In the genomic region with DNA sequence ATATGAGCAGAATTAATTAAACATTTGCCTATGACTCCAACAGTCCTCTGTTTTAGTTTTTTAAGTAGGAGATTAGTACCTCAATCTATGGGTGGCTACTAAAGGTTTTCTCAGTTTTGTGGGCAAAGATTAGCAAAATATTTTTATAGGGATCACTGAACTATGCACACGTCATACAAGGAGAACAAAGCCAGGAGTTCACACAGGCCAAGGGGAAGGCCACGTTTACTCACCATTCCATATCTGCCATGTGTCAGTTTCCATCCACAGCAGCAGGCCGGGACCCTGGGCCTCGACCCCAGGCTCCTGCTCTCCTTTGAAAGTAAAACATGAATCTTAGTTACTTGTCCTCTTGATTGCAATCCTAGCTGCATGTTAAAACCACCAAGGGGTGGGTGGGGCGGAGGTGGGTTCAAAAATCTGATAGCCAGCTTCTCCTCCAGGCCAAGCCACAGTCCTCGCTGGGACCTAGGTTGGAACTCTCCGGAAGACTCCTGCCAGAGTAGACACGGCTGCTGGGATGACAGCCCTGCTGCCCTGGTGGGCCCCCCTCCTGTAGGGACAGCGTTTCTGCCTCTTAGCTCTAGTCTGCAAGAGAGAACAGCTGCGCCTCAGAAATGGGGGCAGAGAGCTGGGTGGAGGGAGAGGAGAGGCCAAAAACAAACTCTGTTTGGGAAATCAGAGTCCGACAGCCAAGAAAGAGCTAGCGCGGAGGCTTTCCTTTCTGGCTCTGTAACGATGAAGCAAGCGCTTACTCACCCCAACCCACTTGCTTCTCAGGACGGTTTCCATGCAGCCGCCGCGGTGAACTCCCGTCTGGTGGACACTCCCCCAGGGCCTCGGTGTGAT, we compare ENCODE assay signal across 12 cellular contexts. TPM values are rescaled to one million over a fixed set of nuclear protein-coding genes. Genes with fewer than 3 reads are reported as not detected.
A peak's percentile ranks its signal among the peaks of the same experiment; 100 is the strongest.
DNase-seq lines count a peak whose midpoint lies in the region; ATAC-seq and TF ChIP-seq lines count a peak whose summit lies in the region.
"Had no signal": no experiment of that assay in that cellular context is flagged by ENCODE, and none has a peak within 500 bp of the region (broad histone marks: within the 10 kb centered on the region; RNA-seq: fewer than 3 reads in every experiment).

No MANE protein-coding gene starts in this region.

- H3K27me3 ChIP-seq in AG04450 (ENCODE audit: control insufficient read depth, insufficient read depth, low read length) (no peaks in the 10 kb centered on the region), adipocyte (replicated peaks; ENCODE audit: control insufficient read depth, insufficient read depth, low read length) (no peaks in the 10 kb centered on the region)
- no peaks in the 10 kb centered on the region for H3K27me3 ChIP-seq in CD4-positive, alpha-beta T cell (ENCODE audit: control insufficient read depth, insufficient read depth, low read length)
- H3K27me3 ChIP-seq: Peyer's patch had no signal

- peaks cover 30% of the 10 kb centered on the region for H3K4me1 ChIP-seq in adipocyte (ENCODE audit: control insufficient read depth, insufficient read depth, low read length)
- H3K4me1 ChIP-seq: Peyer's patch had no signal

- DNase-seq in AG04450 (ENCODE audit: low read depth, low spot score) (peak; percentile 26), adipocyte (ENCODE audit: low read depth) (no peak), left cardiac atrium (peak; percentile 76), posterior vena cava (ENCODE audit: low spot score) (peak; percentile 93), NCI-H774 (lab: John Stamatoyannopoulos, UW) (no peak)
- DNase-seq in CD4-positive, alpha-beta T cell = no peak
- DNase-seq: activated T-cell treated with anti-CD3 and anti-CD28 coated beads, Interleukin-2, amount 50 U/mL, for 72 hours; NCI-H2171 had no signal

- no peak overlapping the region for H3K4me3 Mint-ChIP-seq in CD4-positive, alpha-beta T cell
- H3K4me3 Mint-ChIP-seq: activated T-cell treated with anti-CD3 and anti-CD28 coated beads, Interleukin-2, amount 50 U/mL, for 72 hours; B cell had no signal

- CTCF ChIA-PET in AG04450 (lab: Charles Lee) = no interaction called here
- CTCF ChIA-PET in CD4-positive, alpha-beta T cell (lab: Charles Lee) = no interaction called here

- H3K27me3 Mint-ChIP-seq in CD4-positive, alpha-beta T cell = no peaks in the 10 kb centered on the region
- H3K27me3 Mint-ChIP-seq: B cell had no signal

- POLR2A ChIA-PET in AG04450 (lab: Yijun Ruan, JAX) = no interaction called here
- POLR2A ChIA-PET in CD4-positive, alpha-beta T cell (lab: Charles Lee) = no interaction called here

- peak; percentile 75 to 80 for ATAC-seq in left cardiac atrium
- no peak for ATAC-seq in GM19395 (IDR thresholded peaks at IDR 0.05; ENCODE audit: unreplicated experiment)
- no peak for ATAC-seq in GM18867 (IDR thresholded peaks at IDR 0.05; ENCODE audit: unreplicated experiment)
- no peak for ATAC-seq in CD4-positive, alpha-beta T cell (ENCODE audit: poor library complexity)
- ATAC-seq: activated T-cell treated with anti-CD3 and anti-CD28 coated beads, Interleukin-2, amount 50 U/mL, for 72 hours had no signal

- TF ChIP-seq CTCF in AG04450 (IDR thresholded peaks at IDR 0.05; ENCODE audit: low read depth, low read length) = no peak
- TF ChIP-seq CTCF in CD4-positive, alpha-beta T cell (IDR thresholded peaks at IDR 0.05) = no peak

- H3K9me3 Mint-ChIP-seq in CD4-positive, alpha-beta T cell = no peaks in the 10 kb centered on the region
- H3K9me3 Mint-ChIP-seq: activated T-cell treated with anti-CD3 and anti-CD28 coated beads, Interleukin-2, amount 50 U/mL, for 72 hours had no signal

- H3K36me3 Mint-ChIP-seq in CD4-positive, alpha-beta T cell (ENCODE audit: low read depth) = peaks cover 93% of the 10 kb centered on the region

- no peak overlapping the region for H3K27ac Mint-ChIP-seq in CD4-positive, alpha-beta T cell
- H3K27ac Mint-ChIP-seq: activated T-cell treated with anti-CD3 and anti-CD28 coated beads, Interleukin-2, amount 50 U/mL, for 72 hours; B cell had no signal

- no peaks in the 10 kb centered on the region for H3K4me1 Mint-ChIP-seq in CD4-positive, alpha-beta T cell (ENCODE audit: low read depth)
- H3K4me1 Mint-ChIP-seq: B cell had no signal

- peak overlapping the region; percentile 61 for H3K27ac ChIP-seq in AG04450 (ENCODE audit: low read depth, low read length)
- H3K27ac ChIP-seq in CD4-positive, alpha-beta T cell (ENCODE audit: low read depth, low read length) = no peak overlapping the region

- intact Hi-C loops in left cardiac atrium (cut with DNase I) (no loop called here), posterior vena cava (cut with DNase I) (no loop called here)
- intact Hi-C loops in CD4-positive, alpha-beta T cell (cut with DNase I, micrococcal nuclease) = no loop called here

- peaks cover 79% of the 10 kb centered on the region for H3K36me3 ChIP-seq in adipocyte (ENCODE audit: control insufficient read depth, insufficient read depth, low read length, severe bottlenecking)

- peak overlapping the region; percentile 48 for H3K9ac ChIP-seq in adipocyte (ENCODE audit: low read length)

- H3K9me3 ChIP-seq in AG04450 (ENCODE audit: control insufficient read depth, insufficient read depth, low read length) (no peaks in the 10 kb centered on the region; the same call in 1 of the 2 replicates), adipocyte (ENCODE audit: control insufficient read depth, low read length) (no peaks in the 10 kb centered on the region)
- H3K9me3 ChIP-seq in CD4-positive, alpha-beta T cell (ENCODE audit: control insufficient read depth, low read length) = no peaks in the 10 kb centered on the region
- H3K9me3 ChIP-seq: Peyer's patch had no signal

- H3K4me3 ChIP-seq in AG04450 (ENCODE audit: low read depth, low read length) (no peak overlapping the region), adipocyte (ENCODE audit: low read length) (peak overlapping the region; percentile 7)
- H3K4me3 ChIP-seq: Peyer's patch had no signal

RNA-seq across cellular contexts. Expression of a gene that starts 35.6 kb away (rescaled TPM):
- 52.8 and 71.0 TPM in 2 replicates for polyA plus RNA-seq in AG04450 (2011; rRNA removed)
- 63.4 and 71.1 TPM in 2 replicates for polyA minus RNA-seq in AG04450 (2011; rRNA and poly(A)+ RNA removed)
- total RNA-seq in left cardiac atrium = 10 to 100 TPM; 59.1 to 71.6 TPM
- total RNA-seq in posterior vena cava = 100 to 1,000 TPM in 1 of 2 donors, 10 to 100 TPM in 1; 65.9 to 112 TPM
- 10 to 100 TPM; 76.7 to 77.8 TPM for total RNA-seq in CD4-positive, alpha-beta T cell

Comparison
In these comparisons a context has a peak if more than half of its experiments do, and no peak if none do; other contexts are left out.
1. DNase-seq: peak in AG04450 (single experiment), left cardiac atrium (single experiment) and posterior vena cava (single experiment); none in adipocyte (single experiment), NCI-H774 (single experiment) and CD4-positive, alpha-beta T cell (0 of 10).
2. ATAC-seq: peak in left cardiac atrium (2 of 2); none in GM19395 (single experiment), GM18867 (single experiment) and CD4-positive, alpha-beta T cell (single experiment).